ENCODE assay signal across 14 cellular contexts in the genomic region with DNA sequence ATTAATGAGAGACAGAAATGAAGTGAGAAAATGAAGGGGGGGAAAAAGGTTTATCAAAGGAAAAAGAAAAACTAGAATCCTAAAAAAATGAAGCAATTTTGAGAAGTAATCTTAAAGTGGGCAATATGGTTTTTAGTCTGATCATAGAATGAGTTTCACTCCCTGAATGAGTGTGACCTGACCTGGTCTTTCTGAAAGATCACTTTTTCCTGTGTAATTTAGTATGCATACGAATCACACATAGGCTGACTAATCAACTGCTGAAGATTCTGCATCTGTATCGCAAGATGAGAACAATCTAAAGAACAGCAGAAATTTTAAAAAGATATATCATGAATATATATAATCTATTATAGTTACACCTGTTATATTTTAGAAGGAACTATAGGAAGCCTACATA. TPM values are rescaled to one million over a fixed set of nuclear protein-coding genes. Genes with fewer than 3 reads are reported as not detected.
DNase-seq lines count a peak whose midpoint lies in the region; ATAC-seq, FAIRE-seq and TF ChIP-seq lines count a peak whose summit lies in the region.
"Had no signal": no experiment of that assay in that cellular context is flagged by ENCODE, and none has a peak within 500 bp of the region (broad histone marks: within the 10 kb centered on the region; RNA-seq: fewer than 3 reads in every experiment).

No MANE protein-coding gene starts in this region.

- H3K27ac Mint-ChIP-seq in endothelial cell (ENCODE audit: unreplicated experiment) (no peak overlapping the region), progenitor cell of endocrine pancreas (no peak overlapping the region)

- H3K4me3 Mint-ChIP-seq in endothelial cell (ENCODE audit: unreplicated experiment) (peak overlapping the region; percentile 22), progenitor cell of endocrine pancreas (ENCODE audit: low read depth) (no peak overlapping the region)
- H3K4me3 Mint-ChIP-seq: CD8-positive, alpha-beta memory T cell had no signal

- no peak overlapping the region for H3K4me3 ChIP-seq in kidney (ENCODE audit: low read length in 2 of 2)
- no peak overlapping the region for H3K4me3 ChIP-seq in H7 (ENCODE audit: insufficient read depth, low read depth, low read length)
- H3K4me3 ChIP-seq: coronary artery had no signal

- H3K27ac ChIP-seq in kidney (ENCODE audit: low read depth in 2 of 2, low read length in 2 of 2) = no peak overlapping the region
- H3K27ac ChIP-seq: coronary artery had no signal

- H3K4me1 Mint-ChIP-seq in endothelial cell (ENCODE audit: unreplicated experiment) (peaks cover 15% of the 10 kb centered on the region), progenitor cell of endocrine pancreas (ENCODE audit: low read depth) (no peaks in the 10 kb centered on the region)

- H3K36me3 ChIP-seq in kidney (ENCODE audit: control insufficient read depth in 1 of 2, insufficient read depth in 2 of 2, low read length in 2 of 2) (no peaks in the 10 kb centered on the region), H7 (replicated peaks; ENCODE audit: control insufficient read depth, insufficient read depth, low read length) (no peaks in the 10 kb centered on the region)

- peaks cover 5% of the 10 kb centered on the region for H3K27me3 Mint-ChIP-seq in endothelial cell (ENCODE audit: unreplicated experiment)
- H3K27me3 Mint-ChIP-seq in progenitor cell of endocrine pancreas = no peaks in the 10 kb centered on the region
- H3K27me3 Mint-ChIP-seq: CD8-positive, alpha-beta memory T cell had no signal

- FAIRE-seq in kidney (lab: Jason Lieb, UNC) = no peak
- FAIRE-seq: H1 had no signal

- H3K9me3 ChIP-seq in kidney (ENCODE audit: control insufficient read depth in 1 of 2, low read length in 2 of 2) = no peaks in the 10 kb centered on the region

- no peaks in the 10 kb centered on the region for H3K4me1 ChIP-seq in kidney (ENCODE audit: control insufficient read depth in 1 of 2, insufficient read depth in 1 of 2, low read depth in 1 of 2, low read length in 2 of 2)

- peak; percentile 84 for ATAC-seq in GM18867 (IDR thresholded peaks at IDR 0.05; ENCODE audit: unreplicated experiment)
- ATAC-seq in GM21529 (IDR thresholded peaks at IDR 0.05; ENCODE audit: unreplicated experiment) = peak; percentile 71
- ATAC-seq in HG03196 (IDR thresholded peaks at IDR 0.05; ENCODE audit: unreplicated experiment) = peak; percentile 60
- ATAC-seq: left lobe of liver had no signal

- intact Hi-C loops in kidney (cut with DNase I) = no loop called here

- TF ChIP-seq CTCF in endothelial cell (IDR thresholded peaks at IDR 0.05; ENCODE audit: unreplicated experiment) (no peak), progenitor cell of endocrine pancreas (IDR thresholded peaks at IDR 0.05; ENCODE audit: unreplicated experiment) (no peak), kidney (IDR thresholded peaks at IDR 0.05; ENCODE audit: borderline replicate concordance, extremely low read depth, insufficient read depth) (no peak)

- no peaks in the 10 kb centered on the region for H3K27me3 ChIP-seq in H7 (ENCODE audit: control insufficient read depth, insufficient read depth, low read length)

- H3K9me3 Mint-ChIP-seq in endothelial cell (ENCODE audit: unreplicated experiment) (no peaks in the 10 kb centered on the region), progenitor cell of endocrine pancreas (ENCODE audit: low read depth) (peaks cover 11% of the 10 kb centered on the region)
- H3K9me3 Mint-ChIP-seq: CD8-positive, alpha-beta memory T cell had no signal

- H3K36me3 Mint-ChIP-seq in endothelial cell (ENCODE audit: low read depth, unreplicated experiment) (no peaks in the 10 kb centered on the region), progenitor cell of endocrine pancreas (ENCODE audit: insufficient read depth) (no peaks in the 10 kb centered on the region)

- no peak overlapping the region for H3K9ac ChIP-seq in kidney (ENCODE audit: low read length in 2 of 2)

- DNase-seq in endothelial cell (ENCODE audit: low spot score) (no peak), progenitor cell of endocrine pancreas (ENCODE audit: low spot score, unreplicated experiment) (no peak), kidney (no peak), amniotic stem cell (lab: John Stamatoyannopoulos, UW) (no peak), H7 (no peak)
- DNase-seq: activated gamma-delta T cell; CD8-positive, alpha-beta memory T cell; NCI-H1417 had no signal

RNA-seq across cellular contexts. Expression of a gene that starts 11.3 kb away (rescaled TPM):
- 47.6 TPM for total RNA-seq in endothelial cell (ENCODE audit: unreplicated experiment)
- 22.9 and 23.2 TPM in 2 replicates for total RNA-seq in progenitor cell of endocrine pancreas
- 46.0 TPM for total RNA-seq in kidney
- 17.8 TPM for polyA plus RNA-seq in kidney (ENCODE audit: insufficient read depth, low read depth, low replicate concordance)
- total RNA-seq in H7 (2014; rRNA removed; shearing (Covaris generic)) = 13.9 and 23.7 TPM in 2 replicates

RNA-seq across cellular contexts. Expression of a gene that starts 57.9 kb away (rescaled TPM):
- total RNA-seq in endothelial cell (ENCODE audit: unreplicated experiment) = 26.9 TPM
- total RNA-seq in progenitor cell of endocrine pancreas = 3.8 and 6.5 TPM in 2 replicates
- total RNA-seq in kidney = 35.8 TPM
- polyA plus RNA-seq in kidney (ENCODE audit: insufficient read depth, low read depth, low replicate concordance) = 19.0 TPM
- total RNA-seq in H7 (2014; rRNA removed; shearing (Covaris generic)) = 1.0 and 1.6 TPM in 2 replicates
